ENCODE assay signal across 27 cellular contexts in the genomic region with DNA sequence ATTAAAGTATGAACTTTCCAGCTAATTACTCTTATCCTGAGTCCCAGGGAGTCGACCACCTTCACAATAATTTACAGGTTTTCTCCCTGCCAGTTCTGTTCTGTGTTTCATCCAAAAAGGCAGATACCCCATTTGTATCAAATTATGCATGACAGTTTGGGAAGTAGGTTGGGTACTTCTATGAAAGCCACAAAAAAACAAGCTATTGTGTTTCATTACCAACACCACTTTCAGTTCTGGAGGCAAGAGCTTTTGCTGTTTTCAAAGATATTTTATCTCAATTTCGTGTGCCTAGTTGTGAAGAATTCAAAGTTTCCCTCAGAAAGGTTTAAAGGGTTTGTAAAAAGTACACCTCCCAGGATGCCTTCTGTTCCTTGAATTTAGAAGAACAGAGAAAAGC.
"Had no signal": no experiment of that assay in that cellular context is flagged by ENCODE, and none has a peak within 500 bp of the region (broad histone marks: within the 10 kb centered on the region; RNA-seq: fewer than 3 reads in every experiment).

No MANE protein-coding gene starts in this region.

- H3K4me3 Mint-ChIP-seq: activated naive CD4-positive, alpha-beta T cell treated with anti-CD3 and anti-CD28 coated beads, Interleukin-2, amount 10 ng/mL, durations not matched to agents 7 days and 5 days; activated naive CD8-positive, alpha-beta T cell treated with anti-CD3 and anti-CD28 coated beads, Interleukin-2, amount 10 ng/mL, durations not matched to agents 7 days and 5 days; activated T-cell treated with anti-CD3 and anti-CD28 coated beads, Interleukin-2, amount 50 U/mL, for 24 hours; naive thymus-derived CD4-positive, alpha-beta T cell; neural crest cell had no signal

- H3K79me2 ChIP-seq: parathyroid adenoma had no signal

- H3K4me1 ChIP-seq: parathyroid adenoma, right atrium auricular region, suprapubic skin, tibial artery, upper lobe of right lung had no signal

- H3K9ac ChIP-seq: parathyroid adenoma had no signal

- H3K4me3 ChIP-seq: right atrium auricular region, smooth muscle cell, suprapubic skin, tibial artery, upper lobe of right lung had no signal

- H3K27me3 Mint-ChIP-seq: activated naive CD4-positive, alpha-beta T cell treated with anti-CD3 and anti-CD28 coated beads, Interleukin-2, amount 10 ng/mL, durations not matched to agents 7 days and 5 days; activated naive CD8-positive, alpha-beta T cell treated with anti-CD3 and anti-CD28 coated beads, Interleukin-2, amount 10 ng/mL, durations not matched to agents 7 days and 5 days; activated T-cell treated with anti-CD3 and anti-CD28 coated beads, Interleukin-2, amount 50 U/mL, for 24 hours; naive thymus-derived CD4-positive, alpha-beta T cell had no signal

- DNase-seq: activated CD4-positive, alpha-beta T cell treated with anti-CD3 and anti-CD28 coated beads for 48 hours; activated CD4-positive, alpha-beta T cell treated with anti-CD3 and anti-CD28 coated beads, Interleukin-2, amount 50 U/mL, for 48 hours; activated CD8-positive, alpha-beta memory T cell treated with anti-CD3 and anti-CD28 coated beads, Interleukin-2, amount 50 U/mL, for 48 hours; activated gamma-delta T cell; activated naive CD4-positive, alpha-beta T cell treated with anti-CD3 and anti-CD28 coated beads, Interleukin-2, amount 10 ng/mL, durations not matched to agents 7 days and 5 days; activated naive CD8-positive, alpha-beta T cell treated with anti-CD3 and anti-CD28 coated beads, Interleukin-2, amount 10 ng/mL, durations not matched to agents 7 days and 5 days; activated T-cell treated with anti-CD3 and anti-CD28 coated beads, Interleukin-2, amount 50 U/mL, for 24 hours; amniotic stem cell; central memory CD4-positive, alpha-beta T cell; foreskin fibroblast; hippocampal formation; midbrain; naive thymus-derived CD4-positive, alpha-beta T cell; stimulated activated CD4-positive, alpha-beta T cell treated with anti-CD3 and anti-CD28 coated beads, Interleukin-1b, Interleukin-23, amount 100 ng/mL, for 48 hours; stimulated activated naive CD4-positive, alpha-beta T cell; T-helper 9 cell; tibial artery; upper lobe of right lung had no signal

- H3K9me3 ChIP-seq: right atrium auricular region, suprapubic skin, tibial artery, upper lobe of right lung had no signal

- H3K4me2 ChIP-seq: smooth muscle cell had no signal

- H3K36me3 ChIP-seq: right atrium auricular region, suprapubic skin, tibial artery, upper lobe of right lung had no signal

- H2AFZ ChIP-seq: parathyroid adenoma had no signal

- H3K27me3 ChIP-seq: right atrium auricular region, suprapubic skin, tibial artery, upper lobe of right lung had no signal

- FAIRE-seq: astrocyte, TTC549 had no signal

- H3K4me1 Mint-ChIP-seq: activated naive CD4-positive, alpha-beta T cell treated with anti-CD3 and anti-CD28 coated beads, Interleukin-2, amount 10 ng/mL, durations not matched to agents 7 days and 5 days; activated naive CD8-positive, alpha-beta T cell treated with anti-CD3 and anti-CD28 coated beads, Interleukin-2, amount 10 ng/mL, durations not matched to agents 7 days and 5 days; neural crest cell had no signal

- H3K27ac Mint-ChIP-seq: activated naive CD4-positive, alpha-beta T cell treated with anti-CD3 and anti-CD28 coated beads, Interleukin-2, amount 10 ng/mL, durations not matched to agents 7 days and 5 days; activated naive CD8-positive, alpha-beta T cell treated with anti-CD3 and anti-CD28 coated beads, Interleukin-2, amount 10 ng/mL, durations not matched to agents 7 days and 5 days; activated T-cell treated with anti-CD3 and anti-CD28 coated beads, Interleukin-2, amount 50 U/mL, for 24 hours; naive thymus-derived CD4-positive, alpha-beta T cell had no signal

- H3K27ac ChIP-seq: parathyroid adenoma, right atrium auricular region, suprapubic skin, tibial artery, upper lobe of right lung, VCaP had no signal

- H3K36me3 Mint-ChIP-seq: activated naive CD4-positive, alpha-beta T cell treated with anti-CD3 and anti-CD28 coated beads, Interleukin-2, amount 10 ng/mL, durations not matched to agents 7 days and 5 days; activated naive CD8-positive, alpha-beta T cell treated with anti-CD3 and anti-CD28 coated beads, Interleukin-2, amount 10 ng/mL, durations not matched to agents 7 days and 5 days had no signal

- ATAC-seq: esophagus mucosa; naive thymus-derived CD4-positive, alpha-beta T cell; upper lobe of right lung had no signal
